Comparison of ENCODE assay signal across 12 cellular contexts in the genomic region with DNA sequence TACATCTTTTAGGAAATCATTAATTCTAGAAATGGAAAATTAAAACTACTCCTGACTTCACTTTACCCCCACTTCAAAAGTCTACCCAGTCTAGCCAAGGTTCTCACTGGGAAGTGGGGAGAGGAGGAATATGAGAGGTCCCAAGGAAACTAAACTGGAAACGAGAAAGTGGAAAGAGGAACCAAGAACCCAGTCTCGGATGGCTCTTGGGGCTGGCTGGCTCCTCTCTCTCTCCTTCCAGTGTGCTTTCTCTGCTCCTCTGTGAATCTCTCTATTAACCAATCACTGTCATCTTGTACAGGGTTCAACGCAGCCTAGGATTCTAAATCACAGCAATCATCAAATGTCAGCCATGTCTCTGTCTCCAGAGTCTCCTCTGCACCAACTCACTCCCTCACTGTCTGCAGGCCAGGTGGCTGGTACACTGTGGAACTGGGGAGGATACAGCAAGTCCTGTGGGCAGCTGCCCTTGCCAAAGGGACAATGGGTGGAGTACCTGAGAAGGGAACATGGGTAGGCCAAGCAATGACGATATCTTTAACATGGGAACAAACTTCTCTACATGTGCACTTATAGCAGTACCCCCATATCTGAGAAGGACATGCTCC. TPM values are rescaled to one million over a fixed set of nuclear protein-coding genes. Genes with fewer than 3 reads are reported as not detected.
A peak's percentile ranks its signal among the peaks of the same experiment; 100 is the strongest.
DNase-seq lines count a peak whose midpoint lies in the region; ATAC-seq and TF ChIP-seq lines count a peak whose summit lies in the region.
"Had no signal": no experiment of that assay in that cellular context is flagged by ENCODE, and none has a peak within 500 bp of the region (broad histone marks: within the 10 kb centered on the region; RNA-seq: fewer than 3 reads in every experiment).

No MANE protein-coding gene starts in this region.

- H3K4me2 ChIP-seq in OCI-LY3 (ENCODE audit: low read length) (peak overlapping the region; percentile 79), MM.1S (ENCODE audit: low read depth, low read length) (no peak overlapping the region)

- H3K27ac ChIP-seq in CD4-positive, alpha-beta T cell (ENCODE audit: low read depth, low read length) = no peak overlapping the region
- H3K27ac ChIP-seq in OCI-LY3 (ENCODE audit: low read length) (peak overlapping the region; percentile 77), gastroesophageal sphincter (peak overlapping the region in 3 of 4 donors; percentile 64 to 66 (median 65)), MM.1S (ENCODE audit: low read length) (no peak overlapping the region)

- no peaks in the 10 kb centered on the region for H3K27me3 ChIP-seq in CD4-positive, alpha-beta T cell (ENCODE audit: control insufficient read depth, insufficient read depth, low read length)
- no peaks in the 10 kb centered on the region for H3K27me3 ChIP-seq in OCI-LY3 (ENCODE audit: low read depth, low read length)
- H3K27me3 ChIP-seq in gastroesophageal sphincter = no peaks in the 10 kb centered on the region
- no peaks in the 10 kb centered on the region for H3K27me3 ChIP-seq in MM.1S (replicated peaks; ENCODE audit: insufficient read depth, low read length)
- H3K27me3 ChIP-seq: adrenal gland had no signal

- H3F3A ChIP-seq in MM.1S (ENCODE audit: insufficient read depth, low read length) = no peaks in the 10 kb centered on the region; the same call in 1 of the 2 replicates

- H3K4me3 Mint-ChIP-seq in CD4-positive, alpha-beta T cell = peak overlapping the region; percentile 38

- no peaks in the 10 kb centered on the region for H3K27me3 Mint-ChIP-seq in CD4-positive, alpha-beta T cell

- H3K4me1 ChIP-seq in OCI-LY3 (ENCODE audit: low read length) = peaks cover 45% of the 10 kb centered on the region
- peaks cover 0 to 96% (median 53%) of the 10 kb centered on the region in 3 donors for H3K4me1 ChIP-seq in gastroesophageal sphincter
- H3K4me1 ChIP-seq in MM.1S (ENCODE audit: low read length) = no peaks in the 10 kb centered on the region

- TF ChIP-seq CTCF in CD4-positive, alpha-beta T cell (IDR thresholded peaks at IDR 0.05) = no peak
- TF ChIP-seq CTCF in OCI-LY3 (IDR thresholded peaks at IDR 0.05; ENCODE audit: low read depth, low read length) (no peak), gastroesophageal sphincter (IDR thresholded peaks at IDR 0.05) (no peak), MM.1S (IDR thresholded peaks at IDR 0.05; ENCODE audit: low read length) (no peak)

- H3K36me3 Mint-ChIP-seq in CD4-positive, alpha-beta T cell (ENCODE audit: low read depth) = peaks cover 11% of the 10 kb centered on the region

- no peak for TF ChIP-seq POLR2A in gastroesophageal sphincter (IDR thresholded peaks at IDR 0.05)

- H3K79me2 ChIP-seq in OCI-LY3 (ENCODE audit: low read length) = peaks cover 100% of the 10 kb centered on the region
- peaks cover 100% of the 10 kb centered on the region for H3K79me2 ChIP-seq in MM.1S (ENCODE audit: low read length)

- no peaks in the 10 kb centered on the region for H3K9me3 ChIP-seq in CD4-positive, alpha-beta T cell (ENCODE audit: control insufficient read depth, low read length)
- no peaks in the 10 kb centered on the region for H3K9me3 ChIP-seq in OCI-LY3 (ENCODE audit: insufficient read depth, low read length)
- no peaks in the 10 kb centered on the region for H3K9me3 ChIP-seq in gastroesophageal sphincter
- H3K9me3 ChIP-seq in MM.1S (replicated peaks; ENCODE audit: insufficient read depth, low read length) = no peaks in the 10 kb centered on the region
- H3K9me3 ChIP-seq: adrenal gland, thoracic aorta had no signal

- H3K9me3 Mint-ChIP-seq in CD4-positive, alpha-beta T cell = no peaks in the 10 kb centered on the region

- H3K4me1 Mint-ChIP-seq in CD4-positive, alpha-beta T cell (ENCODE audit: low read depth) = peaks cover 85% of the 10 kb centered on the region

- 45 to 61% methylated on average over 3 to 4 of the region's 4 CpGs for WGBS in gastroesophageal sphincter (ENCODE audit: low coverage in 1 of 2), 2 donors

- H2AFZ ChIP-seq in OCI-LY3 (ENCODE audit: low read depth, low read length) (no peak overlapping the region), MM.1S (ENCODE audit: low read length) (no peak overlapping the region)

- intact Hi-C loops in CD4-positive, alpha-beta T cell (cut with DNase I, micrococcal nuclease) = no loop called here

- no peak overlapping the region for H3K9ac ChIP-seq in OCI-LY3 (ENCODE audit: low read length)
- H3K9ac ChIP-seq in MM.1S (ENCODE audit: low read length) = no peak overlapping the region

- DNase-seq in CD4-positive, alpha-beta T cell = no peak
- DNase-seq in pons (ENCODE audit: low spot score) (peak; percentile 62), OCI-M1 (lab: John Stamatoyannopoulos, UW) (no peak), NCI-H69 (lab: John Stamatoyannopoulos, UW) (no peak), MM.1S (no peak)
- DNase-seq in central memory CD4-positive, alpha-beta T cell = no peak
- DNase-seq: adrenal gland; stimulated activated CD4-positive, alpha-beta T cell treated with anti-CD3 and anti-CD28 coated beads, Interleukin-1b, Interleukin-23, amount 100 ng/mL, for 48 hours had no signal

- CTCF ChIA-PET in CD4-positive, alpha-beta T cell (lab: Charles Lee) = no interaction called here

- POLR2A ChIA-PET in CD4-positive, alpha-beta T cell (lab: Charles Lee) = no interaction called here

- no peaks in the 10 kb centered on the region for H3K9me2 ChIP-seq in MM.1S (replicated peaks; ENCODE audit: insufficient read depth, low read length)

- H3K27ac Mint-ChIP-seq in CD4-positive, alpha-beta T cell = peak overlapping the region; percentile 91

- H4K20me1 ChIP-seq in OCI-LY3 (ENCODE audit: insufficient read depth, low read length) (peaks cover 100% of the 10 kb centered on the region), MM.1S (ENCODE audit: insufficient read depth, low read length) (peaks cover 26% of the 10 kb centered on the region)

- TF ChIP-seq EP300 in gastroesophageal sphincter (IDR thresholded peaks at IDR 0.05) = no peak

- peaks cover 11% of the 10 kb centered on the region for H3K36me3 ChIP-seq in OCI-LY3 (replicated peaks; ENCODE audit: low read depth, low read length)
- H3K36me3 ChIP-seq in gastroesophageal sphincter = no peaks in the 10 kb centered on the region
- H3K36me3 ChIP-seq in MM.1S (replicated peaks; ENCODE audit: insufficient read depth, low read length) = no peaks in the 10 kb centered on the region
- H3K36me3 ChIP-seq: adrenal gland, thoracic aorta had no signal

- H3K4me3 ChIP-seq in OCI-LY3 (ENCODE audit: low read length) (peak overlapping the region; percentile 36; the same call in 1 of the 2 replicates), gastroesophageal sphincter (no peak overlapping the region), MM.1S (ENCODE audit: low read length) (no peak overlapping the region)
- H3K4me3 ChIP-seq: adrenal gland, thoracic aorta had no signal

- no peak for ATAC-seq in CD4-positive, alpha-beta T cell (ENCODE audit: poor library complexity)
- ATAC-seq in gastroesophageal sphincter = peak; percentile 48

RNA-seq across cellular contexts. Expression of a gene that starts 33.7 kb away (rescaled TPM):
- total RNA-seq in CD4-positive, alpha-beta T cell = 100 to 1,000 TPM; 138 to 149 TPM
- total RNA-seq in gastroesophageal sphincter = 100 to 1,000 TPM; 129 to 175 (median 136) TPM

RNA-seq across cellular contexts. Expression of a gene that starts 57.9 kb away (rescaled TPM):
- total RNA-seq in CD4-positive, alpha-beta T cell = under 1 TPM; 0.47 to 0.69 TPM
- under 1 TPM in 2 of 4 donors, not detected in 2; 0.40 to 0.47 TPM for total RNA-seq in gastroesophageal sphincter
- total RNA-seq: H4, thoracic aorta had no signal

Comparison
In these comparisons a context has a peak if more than half of its experiments do, and no peak if none do; other contexts are left out.
1. H3K27ac ChIP-seq: peak in OCI-LY3 (single experiment) and gastroesophageal sphincter (3 of 4); none in CD4-positive, alpha-beta T cell (single experiment) and MM.1S (single experiment).